ENCODE assay signal across 1 cellular context in the genomic region with DNA sequence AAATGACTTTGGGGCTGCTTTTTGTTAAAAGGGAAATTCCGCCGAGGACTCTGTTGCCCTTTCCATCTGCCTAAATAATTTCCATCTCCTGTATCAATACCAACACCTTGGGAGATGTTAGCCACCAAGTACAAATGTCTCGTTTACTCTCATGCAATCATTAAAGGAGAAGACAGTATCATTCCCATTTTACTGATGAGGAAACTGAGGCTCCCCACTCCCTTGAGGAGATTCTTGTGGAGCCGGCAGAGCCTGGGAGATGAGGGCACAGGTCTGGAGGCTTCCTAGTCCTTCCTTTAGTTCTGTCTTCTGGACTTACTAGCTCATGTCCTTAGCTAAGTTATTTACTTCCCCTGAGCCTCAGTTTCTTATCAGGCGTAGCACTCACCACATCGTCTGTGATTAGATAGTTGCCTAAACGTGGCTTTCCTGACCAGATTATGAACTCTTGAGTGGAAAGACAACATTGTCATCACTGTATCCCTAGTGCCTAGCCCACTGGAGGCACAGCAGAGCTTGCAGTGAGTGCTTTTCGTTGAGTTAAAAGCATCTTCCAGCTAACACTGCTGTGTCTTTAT.
TF ChIP-seq lines count a peak whose summit lies in the region.

No MANE protein-coding gene starts in this region.

TF ChIP-seq in K562, 482 proteins besides CTCF, POLR2A, EP300 and RAD21 (continued from another document and continues in another):
- TF ChIP-seq SMARCC2 (IDR thresholded peaks at IDR 0.05; ENCODE audit: low read depth), result peak; percentile 81
- TF ChIP-seq SRSF1 (IDR thresholded peaks at IDR 0.05; ENCODE audit: low read depth, low read length), result no peak
- no peak for TF ChIP-seq ZBED1 (IDR thresholded peaks at IDR 0.05)
- TF ChIP-seq, protein P1, sequence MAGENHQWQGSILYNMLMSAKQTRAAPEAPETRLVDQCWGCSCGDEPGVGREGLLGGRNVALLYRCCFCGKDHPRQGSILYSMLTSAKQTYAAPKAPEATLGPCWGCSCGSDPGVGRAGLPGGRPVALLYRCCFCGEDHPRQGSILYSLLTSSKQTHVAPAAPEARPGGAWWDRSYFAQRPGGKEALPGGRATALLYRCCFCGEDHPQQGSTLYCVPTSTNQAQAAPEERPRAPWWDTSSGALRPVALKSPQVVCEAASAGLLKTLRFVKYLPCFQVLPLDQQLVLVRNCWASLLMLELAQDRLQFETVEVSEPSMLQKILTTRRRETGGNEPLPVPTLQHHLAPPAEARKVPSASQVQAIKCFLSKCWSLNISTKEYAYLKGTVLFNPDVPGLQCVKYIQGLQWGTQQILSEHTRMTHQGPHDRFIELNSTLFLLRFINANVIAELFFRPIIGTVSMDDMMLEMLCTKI (IDR thresholded peaks at IDR 0.05; ENCODE audit: partially characterized antibody), result no peak
- TF ChIP-seq GTF2E2 (tag; IDR thresholded peaks at IDR 0.05), result no peak
- TF ChIP-seq TFAP4 (CRISPR knock-in tag; IDR thresholded peaks at IDR 0.05; ENCODE audit: borderline replicate concordance), result no peak
- peak; percentile 90 for TF ChIP-seq TEAD4 (IDR thresholded peaks at IDR 0.05; ENCODE audit: low read length)
- no peak for TF ChIP-seq TEAD4 (CRISPR knock-in tag; IDR thresholded peaks at IDR 0.05; ENCODE audit: borderline replicate concordance)
- no peak for TF ChIP-seq MCM7 (IDR thresholded peaks at IDR 0.05)
- no peak for TF ChIP-seq KLF1 (tag; IDR thresholded peaks at IDR 0.05)
- peak; percentile 85 for TF ChIP-seq TAL1 (IDR thresholded peaks at IDR 0.05)
- TF ChIP-seq KDM2B (CRISPR knock-in tag; IDR thresholded peaks at IDR 0.05), result no peak
- no peak for TF ChIP-seq POLR2AphosphoS2 (IDR thresholded peaks at IDR 0.05; ENCODE audit: low read length)
- no peak for TF ChIP-seq NR3C1 (CRISPR knock-in tag; IDR thresholded peaks at IDR 0.05)
- TF ChIP-seq ZNF512 (tag; IDR thresholded peaks at IDR 0.05), result no peak
- no peak for TF ChIP-seq ZMIZ1 (IDR thresholded peaks at IDR 0.05; ENCODE audit: low read depth in 2 of 2, low read length in 2 of 2)
- TF ChIP-seq CREB1 (IDR thresholded peaks at IDR 0.05), result no peak
- TF ChIP-seq CREB1 (CRISPR knock-in tag; IDR thresholded peaks at IDR 0.05), result no peak
- TF ChIP-seq POLR2B (IDR thresholded peaks at IDR 0.05; ENCODE audit: low read depth, partially characterized antibody), result no peak
- TF ChIP-seq ZNF165 (CRISPR knock-in tag; IDR thresholded peaks at IDR 0.05; ENCODE audit: borderline replicate concordance), result no peak
- no peak for TF ChIP-seq SP2 (IDR thresholded peaks at IDR 0.05; ENCODE audit: extremely low read depth, low read depth, low read length, poor library complexity, severe bottlenecking)
- TF ChIP-seq, protein P2, sequence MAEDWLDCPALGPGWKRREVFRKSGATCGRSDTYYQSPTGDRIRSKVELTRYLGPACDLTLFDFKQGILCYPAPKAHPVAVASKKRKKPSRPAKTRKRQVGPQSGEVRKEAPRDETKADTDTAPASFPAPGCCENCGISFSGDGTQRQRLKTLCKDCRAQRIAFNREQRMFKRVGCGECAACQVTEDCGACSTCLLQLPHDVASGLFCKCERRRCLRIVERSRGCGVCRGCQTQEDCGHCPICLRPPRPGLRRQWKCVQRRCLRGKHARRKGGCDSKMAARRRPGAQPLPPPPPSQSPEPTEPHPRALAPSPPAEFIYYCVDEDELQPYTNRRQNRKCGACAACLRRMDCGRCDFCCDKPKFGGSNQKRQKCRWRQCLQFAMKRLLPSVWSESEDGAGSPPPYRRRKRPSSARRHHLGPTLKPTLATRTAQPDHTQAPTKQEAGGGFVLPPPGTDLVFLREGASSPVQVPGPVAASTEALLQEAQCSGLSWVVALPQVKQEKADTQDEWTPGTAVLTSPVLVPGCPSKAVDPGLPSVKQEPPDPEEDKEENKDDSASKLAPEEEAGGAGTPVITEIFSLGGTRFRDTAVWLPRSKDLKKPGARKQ (CRISPR knock-in tag; IDR thresholded peaks at IDR 0.05), result no peak
- TF ChIP-seq PPARD (CRISPR knock-in tag; IDR thresholded peaks at IDR 0.05), result no peak
- TF ChIP-seq ZNF239 (CRISPR knock-in tag; IDR thresholded peaks at IDR 0.05), result 0 out of 2 replicates have a peak, but pooled peaks have one; percentile 21
- no peak for TF ChIP-seq TFE3 (CRISPR knock-in tag; IDR thresholded peaks at IDR 0.05)
- no peak; the same call in 1 of the 2 replicates for TF ChIP-seq L3MBTL2 (IDR thresholded peaks at IDR 0.05)
- TF ChIP-seq, protein P3, sequence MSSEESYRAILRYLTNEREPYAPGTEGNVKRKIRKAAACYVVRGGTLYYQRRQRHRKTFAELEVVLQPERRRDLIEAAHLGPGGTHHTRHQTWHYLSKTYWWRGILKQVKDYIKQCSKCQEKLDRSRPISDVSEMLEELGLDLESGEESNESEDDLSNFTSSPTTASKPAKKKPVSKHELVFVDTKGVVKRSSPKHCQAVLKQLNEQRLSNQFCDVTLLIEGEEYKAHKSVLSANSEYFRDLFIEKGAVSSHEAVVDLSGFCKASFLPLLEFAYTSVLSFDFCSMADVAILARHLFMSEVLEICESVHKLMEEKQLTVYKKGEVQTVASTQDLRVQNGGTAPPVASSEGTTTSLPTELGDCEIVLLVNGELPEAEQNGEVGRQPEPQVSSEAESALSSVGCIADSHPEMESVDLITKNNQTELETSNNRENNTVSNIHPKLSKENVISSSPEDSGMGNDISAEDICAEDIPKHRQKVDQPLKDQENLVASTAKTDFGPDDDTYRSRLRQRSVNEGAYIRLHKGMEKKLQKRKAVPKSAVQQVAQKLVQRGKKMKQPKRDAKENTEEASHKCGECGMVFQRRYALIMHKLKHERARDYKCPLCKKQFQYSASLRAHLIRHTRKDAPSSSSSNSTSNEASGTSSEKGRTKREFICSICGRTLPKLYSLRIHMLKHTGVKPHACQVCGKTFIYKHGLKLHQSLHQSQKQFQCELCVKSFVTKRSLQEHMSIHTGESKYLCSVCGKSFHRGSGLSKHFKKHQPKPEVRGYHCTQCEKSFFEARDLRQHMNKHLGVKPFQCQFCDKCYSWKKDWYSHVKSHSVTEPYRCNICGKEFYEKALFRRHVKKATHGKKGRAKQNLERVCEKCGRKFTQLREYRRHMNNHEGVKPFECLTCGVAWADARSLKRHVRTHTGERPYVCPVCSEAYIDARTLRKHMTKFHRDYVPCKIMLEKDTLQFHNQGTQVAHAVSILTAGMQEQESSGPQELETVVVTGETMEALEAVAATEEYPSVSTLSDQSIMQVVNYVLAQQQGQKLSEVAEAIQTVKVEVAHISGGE (CRISPR knock-in tag; IDR thresholded peaks at IDR 0.05), result 0 out of 6 replicates have a peak, but pooled peaks of 1 of the 3 experiments have one; percentile 35
- TF ChIP-seq ZNF436 (CRISPR knock-in tag; IDR thresholded peaks at IDR 0.05), result no peak
- no peak for TF ChIP-seq POU5F1 (IDR thresholded peaks at IDR 0.05; ENCODE audit: borderline replicate concordance, low read depth, low read length, partially characterized antibody)
- no peak for TF ChIP-seq GTF2A2 (tag; IDR thresholded peaks at IDR 0.05)
- no peak for TF ChIP-seq ARID2 (IDR thresholded peaks at IDR 0.05)
- TF ChIP-seq, protein P4, sequence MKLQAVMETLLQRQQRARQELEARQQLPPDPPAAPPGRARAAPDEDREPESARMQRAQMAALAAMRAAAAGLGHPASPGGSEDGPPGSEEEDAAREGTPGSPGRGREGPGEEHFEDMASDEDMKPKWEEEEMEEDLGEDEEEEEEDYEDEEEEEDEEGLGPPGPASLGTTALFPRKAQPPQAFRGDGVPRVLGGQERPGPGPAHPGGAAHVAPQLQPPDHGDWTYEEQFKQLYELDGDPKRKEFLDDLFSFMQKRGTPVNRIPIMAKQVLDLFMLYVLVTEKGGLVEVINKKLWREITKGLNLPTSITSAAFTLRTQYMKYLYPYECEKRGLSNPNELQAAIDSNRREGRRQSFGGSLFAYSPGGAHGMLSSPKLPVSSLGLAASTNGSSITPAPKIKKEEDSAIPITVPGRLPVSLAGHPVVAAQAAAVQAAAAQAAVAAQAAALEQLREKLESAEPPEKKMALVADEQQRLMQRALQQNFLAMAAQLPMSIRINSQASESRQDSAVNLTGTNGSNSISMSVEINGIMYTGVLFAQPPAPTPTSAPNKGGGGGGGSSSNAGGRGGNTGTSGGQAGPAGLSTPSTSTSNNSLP (IDR thresholded peaks at IDR 0.05; ENCODE audit: borderline replicate concordance, low read depth, low read length), result no peak
- TF ChIP-seq NBN (IDR thresholded peaks at IDR 0.05; ENCODE audit: low read depth), result no peak
- TF ChIP-seq, protein P5, sequence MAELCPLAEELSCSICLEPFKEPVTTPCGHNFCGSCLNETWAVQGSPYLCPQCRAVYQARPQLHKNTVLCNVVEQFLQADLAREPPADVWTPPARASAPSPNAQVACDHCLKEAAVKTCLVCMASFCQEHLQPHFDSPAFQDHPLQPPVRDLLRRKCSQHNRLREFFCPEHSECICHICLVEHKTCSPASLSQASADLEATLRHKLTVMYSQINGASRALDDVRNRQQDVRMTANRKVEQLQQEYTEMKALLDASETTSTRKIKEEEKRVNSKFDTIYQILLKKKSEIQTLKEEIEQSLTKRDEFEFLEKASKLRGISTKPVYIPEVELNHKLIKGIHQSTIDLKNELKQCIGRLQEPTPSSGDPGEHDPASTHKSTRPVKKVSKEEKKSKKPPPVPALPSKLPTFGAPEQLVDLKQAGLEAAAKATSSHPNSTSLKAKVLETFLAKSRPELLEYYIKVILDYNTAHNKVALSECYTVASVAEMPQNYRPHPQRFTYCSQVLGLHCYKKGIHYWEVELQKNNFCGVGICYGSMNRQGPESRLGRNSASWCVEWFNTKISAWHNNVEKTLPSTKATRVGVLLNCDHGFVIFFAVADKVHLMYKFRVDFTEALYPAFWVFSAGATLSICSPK (IDR thresholded peaks at IDR 0.05; ENCODE audit: borderline replicate concordance), result no peak
